ENCODE assay signal across 15 cellular contexts in the genomic region with DNA sequence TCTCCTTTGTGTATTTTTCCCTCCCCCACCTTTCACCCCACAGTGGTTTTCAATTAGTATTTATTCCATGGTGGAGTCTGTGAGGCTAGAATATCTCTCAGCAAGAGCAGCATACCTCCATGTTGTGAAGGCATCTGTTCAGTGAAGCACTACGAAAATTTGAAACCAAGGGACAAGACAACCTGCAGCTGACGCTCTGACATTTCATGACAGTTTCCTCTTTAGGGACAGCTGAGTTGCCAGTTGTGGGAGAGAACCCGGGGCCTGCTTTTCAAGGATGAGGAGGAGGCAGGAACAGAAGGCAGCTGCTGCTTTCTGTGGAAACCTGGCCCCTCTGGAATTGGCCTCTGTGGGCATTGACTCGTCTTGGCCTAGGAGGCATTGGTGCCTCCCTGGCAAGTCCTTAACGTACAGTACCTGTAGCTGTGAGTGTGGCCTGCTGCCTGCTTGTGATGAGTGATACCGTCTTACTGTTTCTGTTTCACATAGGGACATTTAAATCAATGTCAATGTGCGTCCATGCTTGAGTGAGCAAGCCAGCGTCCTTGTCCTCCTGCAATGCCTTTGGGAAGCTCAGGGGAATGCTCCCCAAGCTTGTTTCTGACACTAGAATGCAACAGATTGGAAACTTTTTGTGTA. TPM values are rescaled to one million over a fixed set of nuclear protein-coding genes. Genes with fewer than 3 reads are reported as not detected.
DNase-seq lines count a peak whose midpoint lies in the region; ATAC-seq and TF ChIP-seq lines count a peak whose summit lies in the region.
"Had no signal": no experiment of that assay in that cellular context is flagged by ENCODE, and none has a peak within 500 bp of the region (broad histone marks: within the 10 kb centered on the region; RNA-seq: fewer than 3 reads in every experiment).

No MANE protein-coding gene starts in this region.

- no peak for TF ChIP-seq CTCF in GM06990 (IDR thresholded peaks at IDR 0.05; ENCODE audit: insufficient read depth, low read length, poor library complexity, severe bottlenecking)
- TF ChIP-seq CTCF in activated B cell treated with CpG ODN at 0.5 μM for 24 hours (IDR thresholded peaks at IDR 0.05): no peak

- no peaks in the 10 kb centered on the region for H3K27me3 ChIP-seq in GM06990 (replicated peaks; ENCODE audit: control insufficient read depth, insufficient read depth, low read length)

- intact Hi-C loops in activated B cell treated with CpG ODN at 0.5 μM for 24 hours (cut with micrococcal nuclease): no loop called here

- CTCF ChIA-PET in activated B cell treated with CpG ODN at 0.5 μM for 24 hours (lab: Charles Lee): interaction anchor here (0.7 kb wide), 1 partner anchor 33 kb away, joined by 3 read pairs; no protein-coding TSS in a partner anchor

- peak; percentile 40 for DNase-seq in GM06990 (ENCODE audit: extremely low read depth, insufficient read length)
- DNase-seq in activated B cell treated with CpG ODN at 0.5 μM for 24 hours: no peak
- DNase-seq in retina: peak; percentile 59
- no peak for DNase-seq in globus pallidus (ENCODE audit: low spot score)
- DNase-seq in HuH-7 (ENCODE audit: low spot score): no peak
- DNase-seq: caudate nucleus, left ventricle myocardium superior, NCI-H1048, NCI-H2081, NCI-H526 treated with DMSO at 0.1 percent for 48 hours, T-helper 1 cell had no signal

- POLR2A ChIA-PET in activated B cell treated with CpG ODN at 0.5 μM for 24 hours (lab: Charles Lee): interaction anchor here (0.7 kb wide), 1 partner anchor 348 kb away, joined by 5 read pairs; no protein-coding TSS in a partner anchor

- H3K4me3 ChIP-seq in GM06990 (replicated peaks; ENCODE audit: low read depth, low read length): no peak overlapping the region

- ATAC-seq in HG02798 (IDR thresholded peaks at IDR 0.05; ENCODE audit: poor library complexity, unreplicated experiment) (peak; percentile 53), activated B cell treated with CpG ODN at 0.5 μM for 24 hours (ENCODE audit: low read depth) (peak; percentile 25), HG03378 (IDR thresholded peaks at IDR 0.05; ENCODE audit: unreplicated experiment) (no peak), GM21723 (IDR thresholded peaks at IDR 0.05; ENCODE audit: unreplicated experiment) (no peak)
- ATAC-seq: activated T-helper 17 cell treated with anti-CD3 and anti-CD28 coated beads, Interleukin-2, amount 50 U/mL, for 72 hours; left ventricle myocardium superior had no signal

- no peak overlapping the region for H3K4me3 Mint-ChIP-seq in activated B cell treated with CpG ODN at 0.5 μM for 24 hours
- H3K4me3 Mint-ChIP-seq: activated T-helper 17 cell treated with anti-CD3 and anti-CD28 coated beads, Interleukin-2, amount 50 U/mL, for 72 hours had no signal

- H3K9me3 Mint-ChIP-seq in activated B cell treated with CpG ODN at 0.5 μM for 24 hours: no peaks in the 10 kb centered on the region
- H3K9me3 Mint-ChIP-seq: activated T-helper 17 cell treated with anti-CD3 and anti-CD28 coated beads, Interleukin-2, amount 50 U/mL, for 72 hours had no signal

- no peaks in the 10 kb centered on the region for H3K36me3 ChIP-seq in GM06990 (ENCODE audit: control insufficient read depth, insufficient read depth, low read length)

- H3K27ac Mint-ChIP-seq in activated B cell treated with CpG ODN at 0.5 μM for 24 hours: no peak overlapping the region
- H3K27ac Mint-ChIP-seq: activated T-helper 17 cell treated with anti-CD3 and anti-CD28 coated beads, Interleukin-2, amount 50 U/mL, for 72 hours had no signal

- H3K27me3 Mint-ChIP-seq in activated B cell treated with CpG ODN at 0.5 μM for 24 hours: no peaks in the 10 kb centered on the region
- H3K27me3 Mint-ChIP-seq: activated T-helper 17 cell treated with anti-CD3 and anti-CD28 coated beads, Interleukin-2, amount 50 U/mL, for 72 hours had no signal

- peaks cover 40% of the 10 kb centered on the region for H3K36me3 Mint-ChIP-seq in activated B cell treated with CpG ODN at 0.5 μM for 24 hours (ENCODE audit: low read depth)

- peaks cover 29% of the 10 kb centered on the region for H3K4me1 Mint-ChIP-seq in activated B cell treated with CpG ODN at 0.5 μM for 24 hours

RNA-seq across cellular contexts. Expression of gene SLC46A2, which starts 21.6 kb away (rescaled TPM):
- not detected in 2 replicates for total RNA-seq in activated B cell treated with CpG ODN at 0.5 μM for 24 hours
- total RNA-seq: activated T-helper 17 cell treated with anti-CD3 and anti-CD28 coated beads, Interleukin-2, amount 50 U/mL, for 72 hours; left ventricle myocardium superior had no signal

Comparison
In these comparisons a context has a peak if more than half of its experiments do, and no peak if none do; other contexts are left out.
1. DNase-seq: peak in GM06990 (single experiment) and retina (single experiment); none in activated B cell treated with CpG ODN at 0.5 μM for 24 hours (single experiment), globus pallidus (single experiment) and HuH-7 (single experiment).
2. ATAC-seq: peak in HG02798 (single experiment) and activated B cell treated with CpG ODN at 0.5 μM for 24 hours (single experiment); none in HG03378 (single experiment) and GM21723 (single experiment).